11 cellular contexts compared by ENCODE assay signal in genomic region chr7:139727151-139727705, GRCh38. TPM values are rescaled to one million over a fixed set of nuclear protein-coding genes. Genes with fewer than 3 reads are reported as not detected.
DNase-seq lines count a peak whose midpoint lies in the region; ATAC-seq and TF ChIP-seq lines count a peak whose summit lies in the region.
"Had no signal": no experiment of that assay in that cellular context is flagged by ENCODE, and none has a peak within 500 bp of the region (broad histone marks: within the 10 kb centered on the region; RNA-seq: fewer than 3 reads in every experiment).

No MANE protein-coding gene starts in this region.

- no peak overlapping the region for H3K4me3 Mint-ChIP-seq in T-helper 17 cell

- TF ChIP-seq CTCF in fibroblast of pulmonary artery (IDR thresholded peaks at IDR 0.05; ENCODE audit: low read length, missing control alignments) = no peak

- peak overlapping the region; percentile 65 for H3K27ac Mint-ChIP-seq in T-helper 17 cell

- peak; percentile 25 for DNase-seq in activated effector memory CD4-positive, alpha-beta T cell treated with anti-CD3 and anti-CD28 coated beads, Interleukin-2, amount 50 U/mL, for 16 hours
- DNase-seq in activated effector memory CD4-positive, alpha-beta T cell treated with Interleukin-2 at 50 U/mL for 16 hours = no peak
- DNase-seq in T-helper 17 cell (no peak), fibroblast of pulmonary artery (ENCODE audit: low read depth) (peak; percentile 61), substantia nigra (lab: John Stamatoyannopoulos, UW) (no peak), NCI-H2196 (lab: John Stamatoyannopoulos, UW; ENCODE audit: unreplicated experiment) (no peak)
- DNase-seq: activated CD4-positive, alpha-beta T cell treated with anti-CD3 and anti-CD28 coated beads for 4 hours had no signal

- H3K9me3 ChIP-seq in T-helper 17 cell (ENCODE audit: control insufficient read depth, low read length, poor library complexity, severe bottlenecking) = no peaks in the 10 kb centered on the region
- H3K9me3 ChIP-seq: uterus had no signal

- H3K27me3 Mint-ChIP-seq in T-helper 17 cell = no peaks in the 10 kb centered on the region

- peak overlapping the region; percentile 54 for H3K27ac ChIP-seq in substantia nigra (ENCODE audit: low read depth, low read length, poor library complexity, severe bottlenecking)

- H3K36me3 Mint-ChIP-seq in T-helper 17 cell (ENCODE audit: low read depth) = peaks cover 5% of the 10 kb centered on the region

- ATAC-seq in T-helper 17 cell (no peak), GM21786 (IDR thresholded peaks at IDR 0.05; ENCODE audit: unreplicated experiment) (no peak), HG02870 (IDR thresholded peaks at IDR 0.05; ENCODE audit: unreplicated experiment) (no peak)

- H3K4me1 Mint-ChIP-seq in T-helper 17 cell = peaks cover 42% of the 10 kb centered on the region

- no peak overlapping the region for H3K4me3 ChIP-seq in fibroblast of pulmonary artery (replicated peaks; ENCODE audit: low read depth, low read length)
- H3K4me3 ChIP-seq: hepatocyte, uterus had no signal

RNA-seq across cellular contexts. Expression of gene HIPK2, which starts 50.6 kb away (rescaled TPM):
- 10 to 100 TPM; 36.9 to 42.9 TPM for total RNA-seq in T-helper 17 cell

Comparison
In these comparisons a context has a peak if more than half of its experiments do, and no peak if none do; other contexts are left out.
1. DNase-seq: peak in activated effector memory CD4-positive, alpha-beta T cell treated with anti-CD3 and anti-CD28 coated beads, Interleukin-2, amount 50 U/mL, for 16 hours (single experiment) and fibroblast of pulmonary artery (single experiment); none in activated effector memory CD4-positive, alpha-beta T cell treated with Interleukin-2 at 50 U/mL for 16 hours (single experiment), T-helper 17 cell (0 of 3), substantia nigra (0 of 49) and NCI-H2196 (single experiment).